ENCODE assay signal across 19 cellular contexts in the genomic region with DNA sequence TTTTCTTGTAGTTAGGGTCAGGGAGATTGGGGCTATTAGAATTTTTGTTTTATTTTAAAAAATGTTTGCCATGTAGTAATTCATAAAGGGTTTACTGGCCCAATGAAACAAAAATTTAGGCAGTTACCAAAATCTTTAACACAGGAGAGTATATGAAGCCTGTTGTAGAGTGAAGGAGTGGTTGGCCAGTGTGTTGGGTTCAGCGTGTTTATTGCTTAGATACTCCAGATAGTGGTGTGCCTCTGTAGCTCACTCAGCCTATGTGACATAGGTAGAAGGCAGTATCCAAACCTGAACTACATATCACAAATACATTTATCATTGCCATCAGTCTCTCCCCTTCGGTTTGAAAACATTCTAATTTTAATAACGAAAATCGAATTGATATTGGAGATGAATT. TPM values are rescaled to one million over a fixed set of nuclear protein-coding genes. Genes with fewer than 3 reads are reported as not detected.
DNase-seq lines count a peak whose midpoint lies in the region; ATAC-seq and TF ChIP-seq lines count a peak whose summit lies in the region.
"Had no signal": no experiment of that assay in that cellular context is flagged by ENCODE, and none has a peak within 500 bp of the region (broad histone marks: within the 10 kb centered on the region; RNA-seq: fewer than 3 reads in every experiment).

No MANE protein-coding gene starts in this region.

- H3K36me3 ChIP-seq in gastrocnemius medialis: no peaks in the 10 kb centered on the region
- H3K36me3 ChIP-seq: BE2C, cardiac muscle cell had no signal

- ATAC-seq in gastrocnemius medialis (no peak), GM18907 (IDR thresholded peaks at IDR 0.05; ENCODE audit: unreplicated experiment) (no peak), foreskin keratinocyte (no peak)
- ATAC-seq: activated naive CD4-positive, alpha-beta T cell treated with anti-CD3 and anti-CD28 coated beads, Interleukin-2, amount 50 U/mL, for 72 hours; stimulated activated naive CD8-positive, alpha-beta T cell treated with anti-CD3 and anti-CD28 coated beads, Interleukin-15, amount 100 ng/mL, for 72 hours had no signal

- peak overlapping the region; percentile 75; the same call in 1 of the 2 replicates for H3K27ac Mint-ChIP-seq in HFFc6
- H3K27ac Mint-ChIP-seq: activated CD4-positive, alpha-beta T cell treated with anti-CD3 and anti-CD28 coated beads, Interleukin-2, amount 10 ng/mL, durations not matched to agents 7 days and 5 days; activated naive CD4-positive, alpha-beta T cell treated with anti-CD3 and anti-CD28 coated beads, Interleukin-2, amount 50 U/mL, for 72 hours; stimulated activated naive CD8-positive, alpha-beta T cell treated with anti-CD3 and anti-CD28 coated beads, Interleukin-15, amount 100 ng/mL, for 72 hours had no signal

- H3K4me3 ChIP-seq in astrocyte of the spinal cord (ENCODE audit: low read depth, low read length) (peak overlapping the region; percentile 43), iPS-11a (ENCODE audit: low read depth, low read length) (peak overlapping the region; percentile 25), gastrocnemius medialis (peak overlapping the region; percentile 1 to 50 (median 42))
- H3K4me3 ChIP-seq: cardiac muscle cell had no signal

- no peaks in the 10 kb centered on the region for H3K4me1 ChIP-seq in gastrocnemius medialis
- H3K4me1 ChIP-seq in foreskin keratinocyte: no peaks in the 10 kb centered on the region
- H3K4me1 ChIP-seq: BE2C had no signal

- DNase-seq in HFFc6 (no peak), astrocyte of the spinal cord (ENCODE audit: low read depth, low spot score) (no peak), gastrocnemius medialis (no peak), activated gamma-delta T cell (lab: John Stamatoyannopoulos, UW) (no peak), pons (ENCODE audit: low spot score) (no peak), foreskin keratinocyte (no peak)
- DNase-seq: activated CD4-positive, alpha-beta T cell treated with anti-CD3 and anti-CD28 coated beads, Interleukin-2, amount 10 ng/mL, durations not matched to agents 7 days and 5 days; BE2C; NCI-H1092; NCI-H2171 treated with DMSO at 0.1 percent for 48 hours; NK-92 treated with Interleukin-12 subunit alpha and Interleukin-12 subunit beta, amount 100 ng/mL, for 24 hours; posterior cingulate gyrus; SHP77 treated with DMSO at 0.1 percent for 48 hours; stimulated activated naive CD8-positive, alpha-beta T cell treated with anti-CD3 and anti-CD28 coated beads, Interleukin-15, amount 100 ng/mL, for 72 hours; T-helper 9 cell had no signal

- intact Hi-C loops in gastrocnemius medialis (cut with DNase I; ENCODE audit: low total_unique reads): loop anchor here (10.0 kb wide), 1 partner anchor 85 kb away; no protein-coding TSS in a partner anchor

- H3K27me3 ChIP-seq in gastrocnemius medialis (no peaks in the 10 kb centered on the region), foreskin keratinocyte (no peaks in the 10 kb centered on the region)
- H3K27me3 ChIP-seq: cardiac muscle cell had no signal

- peak overlapping the region; percentile 84 for H3K4me3 Mint-ChIP-seq in HFFc6
- H3K4me3 Mint-ChIP-seq: activated CD4-positive, alpha-beta T cell treated with anti-CD3 and anti-CD28 coated beads, Interleukin-2, amount 10 ng/mL, durations not matched to agents 7 days and 5 days; stimulated activated naive CD8-positive, alpha-beta T cell treated with anti-CD3 and anti-CD28 coated beads, Interleukin-15, amount 100 ng/mL, for 72 hours had no signal

- TF ChIP-seq POLR2A in gastrocnemius medialis (IDR thresholded peaks at IDR 0.05): no peak

- no peaks in the 10 kb centered on the region for H3K27me3 Mint-ChIP-seq in HFFc6 (ENCODE audit: insufficient read depth)

- H3K27ac ChIP-seq in gastrocnemius medialis: peak overlapping the region in 3 of 4 donors; percentile 67 to 74 (median 70)
- H3K27ac ChIP-seq in foreskin keratinocyte: no peak overlapping the region
- H3K27ac ChIP-seq: cardiac muscle cell had no signal

- H3K4me1 Mint-ChIP-seq in HFFc6 (ENCODE audit: low read depth): peaks cover 58% of the 10 kb centered on the region
- H3K4me1 Mint-ChIP-seq: activated CD4-positive, alpha-beta T cell treated with anti-CD3 and anti-CD28 coated beads, Interleukin-2, amount 10 ng/mL, durations not matched to agents 7 days and 5 days; stimulated activated naive CD8-positive, alpha-beta T cell treated with anti-CD3 and anti-CD28 coated beads, Interleukin-15, amount 100 ng/mL, for 72 hours had no signal

- peaks cover 6% of the 10 kb centered on the region; the same call in 1 of the 2 replicates for H3K36me3 Mint-ChIP-seq in HFFc6 (ENCODE audit: low read depth)
- H3K36me3 Mint-ChIP-seq: activated naive CD4-positive, alpha-beta T cell treated with anti-CD3 and anti-CD28 coated beads, Interleukin-2, amount 50 U/mL, for 72 hours had no signal

- H3K9me3 ChIP-seq in gastrocnemius medialis: no peaks in the 10 kb centered on the region
- H3K9me3 ChIP-seq: BE2C had no signal

- in situ Hi-C loops in astrocyte of the spinal cord (cut with HindIII; ENCODE audit: low sequenced_read_pairs): no loop called here
- in situ Hi-C loops in gastrocnemius medialis (cut with MboI; ENCODE audit: low sequenced_read_pairs in 4 of 4): no loop called here

- H3K9me3 Mint-ChIP-seq in HFFc6: peaks cover 4% of the 10 kb centered on the region; the same call in 1 of the 2 replicates
- H3K9me3 Mint-ChIP-seq: activated CD4-positive, alpha-beta T cell treated with anti-CD3 and anti-CD28 coated beads, Interleukin-2, amount 10 ng/mL, durations not matched to agents 7 days and 5 days; activated naive CD4-positive, alpha-beta T cell treated with anti-CD3 and anti-CD28 coated beads, Interleukin-2, amount 50 U/mL, for 72 hours had no signal

- TF ChIP-seq CTCF in HFFc6 (IDR thresholded peaks at IDR 0.05) (no peak), astrocyte of the spinal cord (IDR thresholded peaks at IDR 0.05; ENCODE audit: low read depth, low read length) (no peak), gastrocnemius medialis (IDR thresholded peaks at IDR 0.05 in 4 of 5, conservative IDR thresholded peaks at IDR 0.05 in 1 of 5) (no peak), foreskin keratinocyte (conservative IDR thresholded peaks at IDR 0.05) (no peak)

RNA-seq across cellular contexts. Expression of gene TEK, which starts 1.2 kb away (rescaled TPM):
- 1 to 10 TPM; 2.0 to 10.0 (median 8.5) TPM for total RNA-seq in HFFc6 (2021; fragmentation: NEBNext Ultra II Directional; extraction: Animal tissue kit (Norgen Biotek cat#: 25700))
- total RNA-seq in gastrocnemius medialis (1 to 10 TPM; 8.1 to 9.0 (median 8.4) TPM), foreskin keratinocyte (0.04 and 0.10 TPM in 2 replicates)
- 0.01 TPM in 1 of 2 replicates, not detected in the other for polyA plus RNA-seq in foreskin keratinocyte
- total RNA-seq: activated CD4-positive, alpha-beta T cell treated with anti-CD3 and anti-CD28 coated beads, Interleukin-2, amount 10 ng/mL, durations not matched to agents 7 days and 5 days; activated naive CD4-positive, alpha-beta T cell treated with anti-CD3 and anti-CD28 coated beads, Interleukin-2, amount 50 U/mL, for 72 hours had no signal
